Comparison of ENCODE assay signal across 18 cellular contexts in genomic region chr1:18579267-18579666, GRCh38. TPM values are rescaled to one million over a fixed set of nuclear protein-coding genes. Genes with fewer than 3 reads are reported as not detected.
"Had no signal": no experiment of that assay in that cellular context is flagged by ENCODE, and none has a peak within 500 bp of the region (broad histone marks: within the 10 kb centered on the region; RNA-seq: fewer than 3 reads in every experiment).

No MANE protein-coding gene starts in this region.

RNA-seq across cellular contexts. Expression of gene PAX7, which starts 51.4 kb away (rescaled TPM):
- total RNA-seq: breast epithelium; endothelial cell of umbilical vein; fibroblast of lung; fibroblast of villous mesenchyme; gastroesophageal sphincter; left cardiac atrium; left ventricle myocardium superior; lung microvascular endothelial cell; mesenteric fat pad; mucosa of descending colon; myocyte; natural killer cell treated with Interleukin-12 subunit alpha and Interleukin-12 subunit beta and Interleukin-15 and Interleukin-18, amount 100 ng/mL, for 72 hours; omental fat pad; right cardiac atrium; tibial nerve; ureter had no signal
- polyA plus RNA-seq: endothelial cell of umbilical vein, esophagus, fibroblast of lung, keratinocyte, right cardiac atrium had no signal
